Comparison of ENCODE assay signal across 13 cellular contexts in the genomic region with DNA sequence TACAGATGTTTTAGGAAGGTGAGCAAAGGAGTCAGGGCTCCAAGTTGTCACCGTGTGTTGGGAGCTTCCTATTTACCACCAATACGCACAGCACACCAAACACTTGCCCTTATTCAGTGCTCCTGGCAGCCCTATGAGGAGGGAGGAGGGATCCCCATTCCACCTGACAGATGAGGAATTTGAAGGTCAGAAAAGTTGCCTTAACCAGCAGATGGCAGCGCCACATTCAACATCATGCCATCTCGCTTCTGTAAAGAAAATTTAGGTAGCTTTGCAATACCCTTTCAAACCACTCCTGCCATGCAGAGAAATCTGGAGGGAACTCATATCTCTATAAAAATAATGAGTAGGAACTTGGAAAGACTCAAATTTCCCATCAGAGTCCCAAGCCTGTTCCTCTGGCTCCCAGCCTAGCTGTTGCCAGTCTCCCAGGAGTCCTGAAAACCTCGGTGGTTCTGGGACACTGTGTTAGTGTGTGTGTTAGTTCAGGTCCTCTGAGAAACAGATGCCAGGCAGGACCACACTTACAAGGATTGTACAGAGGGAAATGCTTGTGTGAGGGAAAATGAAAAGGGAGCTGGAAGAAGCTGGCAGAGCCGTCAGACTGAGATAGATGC.
DNase-seq lines count a peak whose midpoint lies in the region; ATAC-seq and TF ChIP-seq lines count a peak whose summit lies in the region.
"Had no signal": no experiment of that assay in that cellular context is flagged by ENCODE, and none has a peak within 500 bp of the region (broad histone marks: within the 10 kb centered on the region; RNA-seq: fewer than 3 reads in every experiment).

No MANE protein-coding gene starts in this region.

- H4K20me1 ChIP-seq in Loucy (ENCODE audit: insufficient read depth, low read length, poor library complexity, severe bottlenecking), result no peaks in the 10 kb centered on the region
- H4K20me1 ChIP-seq in osteoblast (ENCODE audit: insufficient read depth, low read length), result no peaks in the 10 kb centered on the region

- ATAC-seq in activated T-cell treated with anti-CD3 and anti-CD28 coated beads, Interleukin-2, amount 50 U/mL, for 4 hours, result no peak
- ATAC-seq: activated T-cell treated with anti-CD3 and anti-CD28 coated beads, Interleukin-2, amount 50 U/mL, for 72 hours; body of pancreas had no signal

- no peak overlapping the region for H3K27ac ChIP-seq in WERI-Rb-1
- no peak overlapping the region for H3K27ac ChIP-seq in osteoblast (ENCODE audit: low read depth, low read length)
- H3K27ac ChIP-seq in stomach, result no peak overlapping the region
- H3K27ac ChIP-seq: body of pancreas had no signal

- no peaks in the 10 kb centered on the region for H3K36me3 Mint-ChIP-seq in activated T-cell treated with anti-CD3 and anti-CD28 coated beads, Interleukin-2, amount 50 U/mL, for 4 hours (ENCODE audit: insufficient read depth)

- 62 to 72% (median 65%) methylated on average over 6 of the region's 6 CpGs for WGBS in stomach, 5 donors

- peaks cover 17% of the 10 kb centered on the region for H3K27me3 Mint-ChIP-seq in activated T-cell treated with anti-CD3 and anti-CD28 coated beads, Interleukin-2, amount 50 U/mL, for 4 hours (ENCODE audit: low read depth)

- H3F3A ChIP-seq in Loucy (ENCODE audit: low read depth), result no peaks in the 10 kb centered on the region

- H3K27me3 ChIP-seq in Loucy (ENCODE audit: insufficient read depth, low read length, poor library complexity, severe bottlenecking), result no peaks in the 10 kb centered on the region
- no peaks in the 10 kb centered on the region for H3K27me3 ChIP-seq in WERI-Rb-1 (ENCODE audit: insufficient read depth, low read depth, severe bottlenecking)
- peaks cover 11% of the 10 kb centered on the region for H3K27me3 ChIP-seq in osteoblast (ENCODE audit: insufficient read depth, low read length)
- H3K27me3 ChIP-seq in stomach, result peaks cover 0 to 20% (median 5%) of the 10 kb centered on the region in 3 donors
- H3K27me3 ChIP-seq: body of pancreas, MG63 had no signal

- H3K9me3 Mint-ChIP-seq in activated T-cell treated with anti-CD3 and anti-CD28 coated beads, Interleukin-2, amount 50 U/mL, for 4 hours, result no peaks in the 10 kb centered on the region
- H3K9me3 Mint-ChIP-seq: activated T-cell treated with anti-CD3 and anti-CD28 coated beads, Interleukin-2, amount 50 U/mL, for 72 hours had no signal

- DNase-seq in NCI-H2171 treated with DMSO at 0.1 percent for 48 hours (lab: John Stamatoyannopoulos, UW) (peak; percentile 1), NCI-H2171 (lab: John Stamatoyannopoulos, UW) (no peak), WERI-Rb-1 (no peak), osteoblast (ENCODE audit: insufficient read length, low spot score, missing footprints) (no peak), stomach (no peak), kidney glomerular epithelial cell (lab: John Stamatoyannopoulos, UW) (no peak)
- no peak for DNase-seq in activated T-cell treated with anti-CD3 and anti-CD28 coated beads, Interleukin-2, amount 50 U/mL, for 4 hours
- DNase-seq: activated T-cell treated with anti-CD3 and anti-CD28 coated beads, Interleukin-2, amount 50 U/mL, for 72 hours; body of pancreas; islet precursor cell; MG63; stimulated activated naive CD4-positive, alpha-beta T cell had no signal

- no peak for TF ChIP-seq POLR2A in stomach (IDR thresholded peaks at IDR 0.05)

- H3K36me3 ChIP-seq in Loucy (ENCODE audit: insufficient read depth, low read length) (no peaks in the 10 kb centered on the region), WERI-Rb-1 (no peaks in the 10 kb centered on the region), osteoblast (ENCODE audit: insufficient read depth, low read length) (no peaks in the 10 kb centered on the region), stomach (no peaks in the 10 kb centered on the region)
- H3K36me3 ChIP-seq: MG63 had no signal

- H3K9me3 ChIP-seq in Loucy (ENCODE audit: insufficient read depth, low read depth, low read length) (no peaks in the 10 kb centered on the region), WERI-Rb-1 (ENCODE audit: severe bottlenecking) (no peaks in the 10 kb centered on the region), osteoblast (ENCODE audit: low read depth, low read length) (no peaks in the 10 kb centered on the region), stomach (no peaks in the 10 kb centered on the region)
- H3K9me3 ChIP-seq: body of pancreas, MG63 had no signal

- H3K4me3 ChIP-seq in Loucy (ENCODE audit: low read length, poor library complexity, severe bottlenecking) (no peak overlapping the region), WERI-Rb-1 (ENCODE audit: low read depth, low read length) (no peak overlapping the region), osteoblast (ENCODE audit: insufficient read depth, low read length) (no peak overlapping the region), stomach (no peak overlapping the region)
- H3K4me3 ChIP-seq: body of pancreas, MG63 had no signal

- TF ChIP-seq CTCF in Loucy (conservative IDR thresholded peaks at IDR 0.05; ENCODE audit: low read length) (peak; percentile 42), WERI-Rb-1 (IDR thresholded peaks at IDR 0.05; ENCODE audit: low read depth, low read length) (0 out of 2 replicates have a peak, but pooled peaks have one; percentile 25), osteoblast (IDR thresholded peaks at IDR 0.05; ENCODE audit: extremely low read depth, low read depth, low read length) (peak; percentile 18), stomach (IDR thresholded peaks at IDR 0.05) (no peak)

- no peaks in the 10 kb centered on the region for H3K9me2 ChIP-seq in Loucy (replicated peaks; ENCODE audit: low read depth, low read length)

- no peaks in the 10 kb centered on the region for H3K4me1 Mint-ChIP-seq in activated T-cell treated with anti-CD3 and anti-CD28 coated beads, Interleukin-2, amount 50 U/mL, for 4 hours (ENCODE audit: low read depth)

- H3K9ac ChIP-seq in Loucy (ENCODE audit: low read depth, low read length, poor library complexity, severe bottlenecking), result no peak overlapping the region

- H2AFZ ChIP-seq in Loucy (ENCODE audit: low read length) (no peak overlapping the region), osteoblast (ENCODE audit: low read length) (no peak overlapping the region)

- no peak overlapping the region for H3K4me2 ChIP-seq in Loucy (ENCODE audit: low read depth, low read length, poor library complexity, severe bottlenecking)
- no peak overlapping the region for H3K4me2 ChIP-seq in osteoblast (ENCODE audit: insufficient read depth, low read length)

- TF ChIP-seq EP300 in stomach (IDR thresholded peaks at IDR 0.05), result no peak

- H3K4me3 Mint-ChIP-seq in activated T-cell treated with anti-CD3 and anti-CD28 coated beads, Interleukin-2, amount 50 U/mL, for 4 hours, result no peak overlapping the region
- H3K4me3 Mint-ChIP-seq: activated T-cell treated with anti-CD3 and anti-CD28 coated beads, Interleukin-2, amount 50 U/mL, for 72 hours had no signal

- intact Hi-C loops in stomach (cut with DNase I; ENCODE audit: low total_unique reads), result no loop called here

- H3K79me2 ChIP-seq in Loucy (ENCODE audit: insufficient read depth, low read length), result no peaks in the 10 kb centered on the region
- no peaks in the 10 kb centered on the region for H3K79me2 ChIP-seq in osteoblast (ENCODE audit: insufficient read depth, low read length)

- H3K4me1 ChIP-seq in Loucy (ENCODE audit: insufficient read depth, low read length, poor library complexity, severe bottlenecking) (no peaks in the 10 kb centered on the region), osteoblast (ENCODE audit: insufficient read depth, low read length) (no peaks in the 10 kb centered on the region), stomach (no peaks in the 10 kb centered on the region)
- H3K4me1 ChIP-seq: body of pancreas had no signal

Comparison
In these comparisons a context has a peak if more than half of its experiments do, and no peak if none do; other contexts are left out.
1. CTCF ChIP-seq: peak in Loucy (single experiment), WERI-Rb-1 (single experiment) and osteoblast (single experiment); none in stomach (0 of 7).